Comparison of ENCODE assay signal across 10 cellular contexts in genomic region chr21:39612233-39613028, GRCh38. TPM values are rescaled to one million over a fixed set of nuclear protein-coding genes. Genes with fewer than 3 reads are reported as not detected.
DNase-seq lines count a peak whose midpoint lies in the region; ATAC-seq and TF ChIP-seq lines count a peak whose summit lies in the region.
"Had no signal": no experiment of that assay in that cellular context is flagged by ENCODE, and none has a peak within 500 bp of the region (broad histone marks: within the 10 kb centered on the region; RNA-seq: fewer than 3 reads in every experiment).

Gene B3GALT5 (plus strand): TSS chr21:39612940. CDS start chr21:39660560, 47,620 bp downstream.

- no peaks in the 10 kb centered on the region for H3K9me3 Mint-ChIP-seq in stimulated activated naive B cell treated with anti-CD40 and anti-IgM and Interleukin-4, amounts not matched to agents 10 μg/mL and 1 μg/mL and 100 μg/mL, for 72 hours

- TF ChIP-seq CTCF in ascending aorta (IDR thresholded peaks at IDR 0.05) (no peak), kidney epithelial cell (IDR thresholded peaks at IDR 0.05; ENCODE audit: insufficient read depth, low read length, poor library complexity, severe bottlenecking) (no peak), thoracic aorta (IDR thresholded peaks at IDR 0.05) (no peak)

- DNase-seq in NCI-H748 (lab: John Stamatoyannopoulos, UW; ENCODE audit: unreplicated experiment) (peak; percentile 70), NCI-H748 treated with DMSO at 0.1 percent for 48 hours (lab: John Stamatoyannopoulos, UW) (no peak), ascending aorta (ENCODE audit: low spot score in 2 of 2) (no peak), kidney epithelial cell (ENCODE audit: low read depth) (no peak), thoracic aorta (ENCODE audit: low spot score) (no peak)
- DNase-seq in stimulated activated naive B cell treated with anti-CD40 and anti-IgM and Interleukin-4, amounts not matched to agents 10 μg/mL and 1 μg/mL and 100 μg/mL, for 72 hours = no peak

- no peak within 1 kb of the TSS for H3K27ac Mint-ChIP-seq in stimulated activated naive B cell treated with anti-CD40 and anti-IgM and Interleukin-4, amounts not matched to agents 10 μg/mL and 1 μg/mL and 100 μg/mL, for 72 hours

- H3K9me3 ChIP-seq in ascending aorta (no peaks in the 10 kb centered on the region), thoracic aorta (no peaks in the 10 kb centered on the region)

- intact Hi-C loops in ascending aorta (cut with DNase I) = no loop called here

- H3K4me1 Mint-ChIP-seq in stimulated activated naive B cell treated with anti-CD40 and anti-IgM and Interleukin-4, amounts not matched to agents 10 μg/mL and 1 μg/mL and 100 μg/mL, for 72 hours = peaks cover 5 to 7% of the 10 kb centered on the region in 2 donors

- no peak within 1 kb of the TSS for H3K4me3 Mint-ChIP-seq in stimulated activated naive B cell treated with anti-CD40 and anti-IgM and Interleukin-4, amounts not matched to agents 10 μg/mL and 1 μg/mL and 100 μg/mL, for 72 hours

- H3K4me3 ChIP-seq in ascending aorta = peak within 1 kb of the TSS; percentile 30 to 44
- peak within 1 kb of the TSS; percentile 68 for H3K4me3 ChIP-seq in kidney epithelial cell (ENCODE audit: low read depth, low read length)
- H3K4me3 ChIP-seq in thoracic aorta = peak within 1 kb of the TSS; percentile 41
- H3K4me3 ChIP-seq: BLaER1 treated with 17β-estradiol and CSF1 and Interleukin-3, amounts not matched to agents 10 nM and 100 nM had no signal

- no peak for ATAC-seq in thoracic aorta (ENCODE audit: insufficient number of reproducible peaks, low FRiP score, low read depth)
- ATAC-seq in stimulated activated naive B cell treated with anti-CD40 and anti-IgM and Interleukin-4, amounts not matched to agents 10 μg/mL and 1 μg/mL and 100 μg/mL, for 72 hours (replicated peaks) = no peak
- no peak for ATAC-seq in HG03439 (IDR thresholded peaks at IDR 0.05; ENCODE audit: unreplicated experiment)
- ATAC-seq in GM19467 (IDR thresholded peaks at IDR 0.05; ENCODE audit: unreplicated experiment) = no peak

- H3K27ac ChIP-seq in ascending aorta = no peak within 1 kb of the TSS
- H3K27ac ChIP-seq in thoracic aorta = no peak within 1 kb of the TSS
- H3K27ac ChIP-seq: BLaER1 treated with 17β-estradiol and CSF1 and Interleukin-3, amounts not matched to agents 10 nM and 100 nM had no signal

- H3K4me1 ChIP-seq in ascending aorta = no peaks in the 10 kb centered on the region
- H3K4me1 ChIP-seq in thoracic aorta (ENCODE audit: control insufficient read depth in 1 of 2, low read depth in 2 of 2) = peaks cover 0 to 12% of the 10 kb centered on the region in 2 donors

- H3K36me3 Mint-ChIP-seq in stimulated activated naive B cell treated with anti-CD40 and anti-IgM and Interleukin-4, amounts not matched to agents 10 μg/mL and 1 μg/mL and 100 μg/mL, for 72 hours = no peaks in the 10 kb centered on the region

- H3K27me3 ChIP-seq in ascending aorta = no peaks in the 10 kb centered on the region
- H3K27me3 ChIP-seq in kidney epithelial cell (ENCODE audit: control insufficient read depth, insufficient read depth, low read length) = no peaks in the 10 kb centered on the region
- H3K27me3 ChIP-seq in thoracic aorta (replicated peaks; ENCODE audit: insufficient read depth) = peaks cover 11% of the 10 kb centered on the region
- H3K27me3 ChIP-seq: BLaER1 treated with 17β-estradiol and CSF1 and Interleukin-3, amounts not matched to agents 10 nM and 100 nM had no signal

- H3K36me3 ChIP-seq in ascending aorta (no peaks in the 10 kb centered on the region), kidney epithelial cell (ENCODE audit: control insufficient read depth, insufficient read depth, low read length) (no peaks in the 10 kb centered on the region), thoracic aorta (no peaks in the 10 kb centered on the region)
- H3K36me3 ChIP-seq: BLaER1 treated with 17β-estradiol and CSF1 and Interleukin-3, amounts not matched to agents 10 nM and 100 nM had no signal

- H3K27me3 Mint-ChIP-seq in stimulated activated naive B cell treated with anti-CD40 and anti-IgM and Interleukin-4, amounts not matched to agents 10 μg/mL and 1 μg/mL and 100 μg/mL, for 72 hours = peaks cover 53 to 64% of the 10 kb centered on the region in 2 donors

RNA-seq across cellular contexts. Expression of gene B3GALT5, which starts in this region (rescaled TPM):
- not detected for total RNA-seq in ascending aorta
- 4.3 and 5.8 TPM in 2 replicates for total RNA-seq in kidney epithelial cell
- total RNA-seq in thoracic aorta = under 1 TPM in 1 of 2 donors, not detected in 1; 0.14 TPM
- total RNA-seq: SK-MEL-5 had no signal
